8 cellular contexts compared by ENCODE assay signal in genomic region chr12:123601602-123602489, GRCh38. TPM values are rescaled to one million over a fixed set of nuclear protein-coding genes. Genes with fewer than 3 reads are reported as not detected.
DNase-seq lines count a peak whose midpoint lies in the region; ATAC-seq and TF ChIP-seq lines count a peak whose summit lies in the region.

DDX55 (plus strand) TSS chr12:123602099; CDS start chr12:123602149, 50 bp downstream.

- peak within 1 kb of the TSS; percentile 98 for H3K27ac ChIP-seq in HL-60 (replicated peaks)

- H3K9me3 ChIP-seq in NT2/D1 (ENCODE audit: insufficient read depth, low read length) (no peaks in the 10 kb centered on the region), mucosa of descending colon (no peaks in the 10 kb centered on the region)

- peak; percentile 63 for DNase-seq in COLO829 (ENCODE audit: low spot score)
- DNase-seq in HL-60 (ENCODE audit: low read depth in 1 of 2, low spot score in 1 of 2), result peak; percentile 83 to 87
- peak; percentile 71 for DNase-seq in NT2/D1 (ENCODE audit: low read depth, low spot score)
- DNase-seq in activated CD8-positive, alpha-beta memory T cell treated with anti-CD3 and anti-CD28 coated beads, Interleukin-2, amount 50 U/mL, for 4 hours, result peak; percentile 83
- DNase-seq in epidermal melanocyte (ENCODE audit: insufficient read length, low spot score), result peak; percentile 52
- peak; percentile 83 to 92 (median 88) for DNase-seq in mucosa of descending colon
- peak; percentile 70 for DNase-seq in stimulated activated CD8-positive, alpha-beta memory T cell treated with anti-CD3 and anti-CD28 coated beads, Interleukin-4, amount 100 ng/mL, for 24 hours (ENCODE audit: low read depth)

- TF ChIP-seq CTCF in HL-60 (IDR thresholded peaks at IDR 0.05; ENCODE audit: insufficient read depth, low read length) (no peak), mucosa of descending colon (IDR thresholded peaks at IDR 0.05) (peak; percentile 13)

- peak within 1 kb of the TSS; percentile 100 for H3K9ac ChIP-seq in NT2/D1 (ENCODE audit: insufficient read length, low read depth)

- no peaks in the 10 kb centered on the region for H3K27me3 ChIP-seq in HL-60 (ENCODE audit: insufficient read depth, poor library complexity, severe bottlenecking)
- no peaks in the 10 kb centered on the region for H3K27me3 ChIP-seq in NT2/D1 (ENCODE audit: insufficient read depth, insufficient read length)

- ATAC-seq in GM19455 (IDR thresholded peaks at IDR 0.05; ENCODE audit: unreplicated experiment), result peak; percentile 79
- peak; percentile 99 for ATAC-seq in mucosa of descending colon

- H3K4me1 ChIP-seq in NT2/D1 (ENCODE audit: insufficient read depth, insufficient read length), result no peaks in the 10 kb centered on the region
- H3K4me1 ChIP-seq in mucosa of descending colon (ENCODE audit: low read depth), result peaks cover 14% of the 10 kb centered on the region

- intact Hi-C loops in mucosa of descending colon (cut with DNase I, micrococcal nuclease), result no loop called here

- H3K36me3 ChIP-seq in NT2/D1 (ENCODE audit: insufficient read depth, insufficient read length, low read length) (peaks cover 53% of the 10 kb centered on the region), mucosa of descending colon (ENCODE audit: low read depth) (peaks cover 3% of the 10 kb centered on the region)

- H3K4me3 ChIP-seq in HL-60 (replicated peaks; ENCODE audit: insufficient read depth, low read length), result peak within 1 kb of the TSS; percentile 98
- H3K4me3 ChIP-seq in NT2/D1 (ENCODE audit: insufficient read length, low read depth), result peak within 1 kb of the TSS; percentile 100
- peak within 1 kb of the TSS; percentile 98 for H3K4me3 ChIP-seq in mucosa of descending colon

RNA-seq across cellular contexts. Expression of gene DDX55, which starts in this region (rescaled TPM):
- total RNA-seq in mucosa of descending colon, result 10 to 100 TPM; 16.0 to 17.2 (median 16.8) TPM

Comparison
In these comparisons a context has a peak if more than half of its experiments do, and no peak if none do; other contexts are left out.
1. Peak in every context shown above with its lines: DNase-seq, ATAC-seq, H3K4me3 ChIP-seq and H3K27ac ChIP-seq.